2 cellular contexts compared by ENCODE assay signal in the genomic region with DNA sequence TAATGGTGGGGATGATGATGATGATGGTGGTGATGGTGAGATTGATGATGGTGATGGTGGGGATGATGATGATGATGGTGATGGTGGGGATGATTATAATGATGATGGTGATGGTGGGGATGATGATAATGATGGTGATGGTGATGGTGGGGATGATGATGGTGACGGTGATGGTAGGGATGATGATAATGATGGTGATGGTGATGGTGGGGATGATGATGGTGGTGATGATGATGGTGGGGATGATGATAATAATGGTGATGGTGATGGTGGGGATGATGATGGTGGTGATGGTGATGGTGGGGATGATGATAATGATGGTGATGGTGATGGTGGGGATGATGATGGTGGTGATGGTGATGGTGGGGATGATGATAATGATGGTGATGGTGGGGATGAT. TPM values are rescaled to one million over a fixed set of nuclear protein-coding genes. Genes with fewer than 3 reads are reported as not detected.
"Had no signal": no experiment of that assay in that cellular context is flagged by ENCODE, and none has a peak within 500 bp of the region (broad histone marks: within the 10 kb centered on the region; RNA-seq: fewer than 3 reads in every experiment).

No MANE protein-coding gene starts in this region.

RNA-seq across cellular contexts. Expression of a gene that starts 10.4 kb away (rescaled TPM):
- total RNA-seq: G401, GM12878 had no signal
- polyA plus RNA-seq: GM12878 had no signal

RNA-seq across cellular contexts. Expression of a gene that starts 31.9 kb away (rescaled TPM):
- total RNA-seq: G401 had no signal

RNA-seq across cellular contexts. Expression of a gene that starts 53.8 kb away (rescaled TPM):
- total RNA-seq: G401, GM12878 had no signal
- polyA plus RNA-seq: GM12878 had no signal
